ENCODE assay signal across 8 cellular contexts in genomic region chr3:179450901-179451334, GRCh38. TPM values are rescaled to one million over a fixed set of nuclear protein-coding genes. Genes with fewer than 3 reads are reported as not detected.
DNase-seq lines count a peak whose midpoint lies in the region; ATAC-seq lines count a peak whose summit lies in the region.

No MANE protein-coding gene starts in this region.

- 1% methylated on average over 53 to 57 of the region's 57 CpGs for WGBS in esophagus, 2 donors

- H3K4me3 Mint-ChIP-seq in T-cell = peak overlapping the region; percentile 75 to 83 (median 81)

- H3K9me3 Mint-ChIP-seq in T-cell = no peaks in the 10 kb centered on the region

- H3K4me1 Mint-ChIP-seq in T-cell = peaks cover 16 to 27% (median 20%) of the 10 kb centered on the region in 3 donors

- DNase-seq in Ammon's horn (ENCODE audit: low spot score) (peak; percentile 25), T-cell (peak in 3 of 34 experiments; percentile 4 to 10 (median 6)), myocyte (ENCODE audit: low read depth) (peak; percentile 63), hippocampal formation (lab: John Stamatoyannopoulos, UW) (no peak)
- no peak for DNase-seq in stimulated activated CD4-positive, alpha-beta T cell treated with anti-CD3 and anti-CD28 coated beads, Interleukin-1b, Interleukin-23, amount 100 ng/mL, for 48 hours

- ATAC-seq in GM19023 (IDR thresholded peaks at IDR 0.05; ENCODE audit: unreplicated experiment) (peak; percentile 50), HG03175 (IDR thresholded peaks at IDR 0.05; ENCODE audit: unreplicated experiment) (peak; percentile 21), T-cell (replicated peaks in 1 of 4) (peak; percentile 43 to 63 (median 55))

- H3K27ac Mint-ChIP-seq in T-cell = peak overlapping the region in 1 of 2 donors; percentile 66

- CTCF ChIA-PET in T-cell (lab: Charles Lee) = no interaction called here

- H3K9me3 ChIP-seq in esophagus (ENCODE audit: control insufficient read depth in 2 of 2, insufficient read depth in 1 of 2, low read depth in 1 of 2, low read length in 1 of 2) = peaks cover 0 to 3% of the 10 kb centered on the region in 2 donors

- H3K27me3 Mint-ChIP-seq in T-cell = peaks cover 54 to 65% of the 10 kb centered on the region in 2 donors

- no peaks in the 10 kb centered on the region for H3K27me3 ChIP-seq in esophagus (ENCODE audit: control insufficient read depth in 1 of 2, insufficient read depth in 2 of 2, low read length in 2 of 2)

- POLR2A ChIA-PET in T-cell (lab: Charles Lee) = no interaction called here

- H3K4me1 ChIP-seq in esophagus (ENCODE audit: control insufficient read depth in 2 of 2, insufficient read depth in 2 of 2, low read length in 1 of 2) = no peaks in the 10 kb centered on the region

- H3K27ac ChIP-seq in esophagus (ENCODE audit: low read depth in 2 of 2, low read length in 1 of 2) = peak overlapping the region; percentile 95 to 99

- no peaks in the 10 kb centered on the region for H3K36me3 ChIP-seq in esophagus (ENCODE audit: control insufficient read depth in 2 of 2, insufficient read depth in 2 of 2, low read length in 1 of 2)

- H3K36me3 Mint-ChIP-seq in T-cell = no peaks in the 10 kb centered on the region

- H3K4me3 ChIP-seq in esophagus (ENCODE audit: low read depth in 1 of 2, low read length in 2 of 2) = peak overlapping the region; percentile 83 to 94

RNA-seq across cellular contexts. Expression of gene GNB4, which starts 0.4 kb away (rescaled TPM):
- total RNA-seq in T-cell = 1 to 10 TPM in 2 of 5 donors, under 1 TPM in 3; 0.26 to 2.7 (median 0.73) TPM
- polyA plus RNA-seq in esophagus = 1 to 10 TPM; 2.1 to 6.7 TPM
- total RNA-seq in myocyte = 14.4 and 25.9 TPM in 2 replicates
- polyA plus RNA-seq in myocyte (2012) = 13.8 TPM

Comparison
In these comparisons a context has a peak if more than half of its experiments do, and no peak if none do; other contexts are left out.
1. DNase-seq: peak in Ammon's horn (single experiment) and myocyte (single experiment); none in hippocampal formation (0 of 2) and stimulated activated CD4-positive, alpha-beta T cell treated with anti-CD3 and anti-CD28 coated beads, Interleukin-1b, Interleukin-23, amount 100 ng/mL, for 48 hours (single experiment).
2. Peak in every context shown above with its lines, with median percentiles within 50 percentile points of each other: ATAC-seq.